In the genomic region with DNA sequence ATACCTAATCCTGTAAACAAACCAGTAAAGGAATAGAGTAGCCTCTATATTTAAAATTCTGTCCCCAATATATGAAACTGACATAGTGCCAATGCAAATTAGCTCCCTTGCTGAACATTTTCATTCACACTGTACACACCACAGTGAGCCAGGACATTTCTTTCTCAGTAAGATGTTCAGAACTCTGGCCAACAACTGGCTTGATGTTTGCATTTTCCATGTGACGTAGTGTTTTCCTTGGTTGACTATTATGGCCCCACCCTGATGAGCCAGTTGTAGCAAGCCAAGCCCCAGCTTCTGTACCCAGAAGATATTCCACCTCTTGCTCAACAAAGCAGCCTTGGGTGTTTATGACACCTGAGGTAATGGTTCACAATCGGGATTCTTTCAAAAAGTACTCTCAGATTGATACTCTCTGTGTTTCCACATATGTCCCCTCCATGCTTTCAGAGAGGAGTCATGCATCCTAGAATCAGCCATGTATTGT, we compare ENCODE assay signal across 8 cellular contexts. TPM values are rescaled to one million over a fixed set of nuclear protein-coding genes. Genes with fewer than 3 reads are reported as not detected.
DNase-seq lines count a peak whose midpoint lies in the region; ATAC-seq and TF ChIP-seq lines count a peak whose summit lies in the region.

No MANE protein-coding gene starts in this region.

- TF ChIP-seq RAD21 in HCT116 (IDR thresholded peaks at IDR 0.05; ENCODE audit: low read depth): no peak

- no peaks in the 10 kb centered on the region for H4K20me1 ChIP-seq in HCT116 (ENCODE audit: insufficient read depth)

- H3K27ac ChIP-seq in HCT116 (ENCODE audit: low read depth, low read length) (no peak overlapping the region), lower lobe of right lung (peak overlapping the region; percentile 12), substantia nigra (ENCODE audit: low read depth, low read length, poor library complexity, severe bottlenecking) (no peak overlapping the region)

- H3K9me2 ChIP-seq in HCT116 (ENCODE audit: insufficient read depth): no peaks in the 10 kb centered on the region; the same call in 1 of the 2 replicates

- H3K36me3 ChIP-seq in HCT116 (ENCODE audit: control insufficient read depth in 1 of 2, insufficient read depth in 2 of 2, low read length in 2 of 2) (no peaks in the 10 kb centered on the region), lower lobe of right lung (no peaks in the 10 kb centered on the region)

- H3K79me2 ChIP-seq in HCT116 (ENCODE audit: insufficient read depth, low read length): no peaks in the 10 kb centered on the region

- H3K9me3 ChIP-seq in HCT116 (ENCODE audit: control insufficient read depth in 1 of 2, insufficient read depth in 1 of 2, low read depth in 1 of 2, low read length in 2 of 2): no peaks in the 10 kb centered on the region
- H3K9me3 ChIP-seq in lower lobe of right lung: no peaks in the 10 kb centered on the region

- ATAC-seq in GM18519 (IDR thresholded peaks at IDR 0.05; ENCODE audit: low FRiP score, unreplicated experiment) (peak; percentile 41), HCT116 (peak; percentile 21; the same call in 1 of the 2 replicates), lower lobe of right lung (no peak)

- H3K4me1 ChIP-seq in HCT116 (ENCODE audit: control insufficient read depth in 1 of 2, insufficient read depth in 2 of 2, low read length in 2 of 2) (peaks cover 44 to 50% of the 10 kb centered on the region in 2 experiments), lower lobe of right lung (peaks cover 27% of the 10 kb centered on the region)

- H3K4me2 ChIP-seq in HCT116 (ENCODE audit: low read length): peak overlapping the region; percentile 80; the same call in 1 of the 2 replicates

- intact Hi-C loops in HCT116 (cut with micrococcal nuclease): no loop called here
- intact Hi-C loops in lower lobe of right lung (cut with DNase I): no loop called here

- no peak for TF ChIP-seq CTCF in HCT116 (IDR thresholded peaks at IDR 0.05 in 2 of 3, conservative IDR thresholded peaks at IDR 0.05 in 1 of 3; ENCODE audit: borderline replicate concordance in 1 of 3, insufficient read depth in 1 of 3, low read depth in 2 of 3, low read length in 2 of 3)
- TF ChIP-seq CTCF in lower lobe of right lung (IDR thresholded peaks at IDR 0.05): no peak

- no peak overlapping the region for H3K4me3 ChIP-seq in HCT116 (replicated peaks in 1 of 2; ENCODE audit: low read depth in 1 of 2, low read length in 2 of 2)
- H3K4me3 ChIP-seq in lower lobe of right lung: no peak overlapping the region

- no peak for DNase-seq in HCT116 (ENCODE audit: low read depth, low spot score)
- DNase-seq in NCI-H69 (lab: John Stamatoyannopoulos, UW): peak; percentile 76
- no peak for DNase-seq in lower lobe of right lung
- no peak for DNase-seq in stimulated activated CD4-positive, alpha-beta T cell treated with anti-CD3 and anti-CD28 coated beads, Interleukin-4, amount 100 ng/mL, for 4 hours
- DNase-seq in substantia nigra (lab: John Stamatoyannopoulos, UW): no peak
- DNase-seq in NCI-H187 (lab: John Stamatoyannopoulos, UW): no peak
- DNase-seq in cerebellum (ENCODE audit: low spot score): no peak

- RAD21 ChIA-PET in HCT116 (lab: Charles Lee; ENCODE audit: low non-redundant PET in 1 of 2, low total read pairs in 2 of 2, uncharacterized antibody in 2 of 2, unreplicated experiment in 2 of 2): no interaction called here

- CTCF ChIA-PET in HCT116 (lab: Charles Lee): interaction anchor here (1.6 kb wide), 1 partner anchor 55 kb away, joined by 3 read pairs; no protein-coding TSS in a partner anchor

- POLR2A ChIA-PET in HCT116 (lab: Charles Lee): interaction anchor here (0.7 to 2.5 kb wide), 4 partner anchors 14 to 38 kb away, joined by 3 to 9 read pairs (median 6); no protein-coding TSS in a partner anchor

- no TSS peak for BruUV-seq in HCT116 (replicated peaks; lab: Mats Ljungman, UMichigan)

- H2AFZ ChIP-seq in HCT116 (ENCODE audit: low read depth, low read length, poor library complexity, severe bottlenecking): peak overlapping the region; percentile 97

- TF ChIP-seq POLR2A in HCT116 (IDR thresholded peaks at IDR 0.05; ENCODE audit: borderline replicate concordance, extremely low read depth, insufficient read depth, insufficient read length): no peak

- H3K9ac ChIP-seq in HCT116 (ENCODE audit: low read length): no peak overlapping the region

- H3K27me3 ChIP-seq in HCT116 (ENCODE audit: insufficient read depth, low read length) (no peaks in the 10 kb centered on the region), lower lobe of right lung (ENCODE audit: low read depth) (no peaks in the 10 kb centered on the region)

TF ChIP-seq in HCT116, 20 proteins besides CTCF, POLR2A, EP300 and RAD21:
- TF ChIP-seq SIN3A (IDR thresholded peaks at IDR 0.05; ENCODE audit: low read depth) (no peak), ELF1 (IDR thresholded peaks at IDR 0.05; ENCODE audit: borderline replicate concordance, low read depth) (no peak)

RNA-seq across cellular contexts. Expression of gene ANXA1, which starts 17.7 kb away (rescaled TPM):
- 486 TPM for total RNA-seq in HCT116 (2021; ENCODE audit: unreplicated experiment)
- polyA plus RNA-seq in HCT116 (2012): 380 and 384 TPM in 2 replicates
- total RNA-seq in lower lobe of right lung: 340 TPM
- total RNA-seq in cerebellum: 17.8 TPM

Comparison
In these comparisons a context has a peak if more than half of its experiments do, and no peak if none do; other contexts are left out.
1. ATAC-seq: peak in GM18519 (single experiment) and HCT116 (single experiment); none in lower lobe of right lung (0 of 2).
2. RNA of gene ANXA1, which starts 17.7 kb away (total RNA-seq): 486 TPM in HCT116 (single experiment) and 340 TPM in lower lobe of right lung (single experiment); 17.8 TPM in cerebellum (single experiment); every median in the first group is over 10 times any median in the second.